26 cellular contexts compared by ENCODE assay signal in the genomic region with DNA sequence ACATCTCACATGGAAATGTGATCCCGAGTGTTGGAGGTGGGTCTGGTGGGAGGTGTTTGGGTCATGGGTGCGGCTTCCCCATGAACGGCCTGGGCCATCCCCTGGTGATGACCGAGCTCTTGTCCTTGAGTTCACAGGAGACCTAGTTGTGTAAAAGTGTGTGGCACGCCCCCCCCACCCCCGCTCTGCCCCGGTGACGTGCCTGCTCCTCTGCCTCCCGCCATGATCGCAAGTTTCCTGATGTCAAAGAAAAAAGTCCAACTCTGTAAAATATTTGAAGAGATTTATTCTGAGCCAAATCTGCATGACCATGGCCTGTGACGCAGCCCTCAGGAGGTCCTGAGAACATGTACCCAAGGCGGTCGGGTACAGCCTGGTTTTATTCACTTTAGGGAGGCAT.
"Had no signal": no experiment of that assay in that cellular context is flagged by ENCODE, and none has a peak within 500 bp of the region (broad histone marks: within the 10 kb centered on the region; RNA-seq: fewer than 3 reads in every experiment).

No MANE protein-coding gene starts in this region.

- H3K36me3 Mint-ChIP-seq: activated naive CD4-positive, alpha-beta T cell treated with anti-CD3 and anti-CD28 coated beads, Interleukin-2, amount 50 U/mL, for 24 hours; memory B cell; naive thymus-derived CD8-positive, alpha-beta T cell had no signal

- ATAC-seq: activated CD4-positive, alpha-beta T cell treated with anti-CD3 and anti-CD28 coated beads for 36 hours; activated CD8-positive, alpha-beta T cell treated with anti-CD3 and anti-CD28 coated beads, Interleukin-2, amount 10 ng/mL, durations not matched to agents 7 days and 5 days; activated naive CD8-positive, alpha-beta T cell treated with anti-CD3 and anti-CD28 coated beads, Interleukin-2, amount 50 U/mL, for 24 hours; activated T-cell treated with anti-CD3 and anti-CD28 coated beads, Interleukin-2, amount 50 U/mL, for 4 hours; left colon; naive thymus-derived CD8-positive, alpha-beta T cell; pancreas; psoas muscle had no signal

- DNase-seq: activated CD4-positive, alpha-beta T cell treated with anti-CD3 and anti-CD28 coated beads for 36 hours; activated CD4-positive, CD25-positive, alpha-beta regulatory T cell; activated CD8-positive, alpha-beta T cell treated with anti-CD3 and anti-CD28 coated beads, Interleukin-2, amount 10 ng/mL, durations not matched to agents 7 days and 5 days; activated naive CD8-positive, alpha-beta T cell treated with anti-CD3 and anti-CD28 coated beads, Interleukin-2, amount 50 U/mL, for 24 hours; activated T-cell treated with anti-CD3 and anti-CD28 coated beads, Interleukin-2, amount 50 U/mL, for 4 hours; amygdala; central memory CD4-positive, alpha-beta T cell; effector CD4-positive, alpha-beta T cell; left colon; naive thymus-derived CD8-positive, alpha-beta T cell; nucleus accumbens; pancreas; psoas muscle; spleen; stimulated activated naive CD4-positive, alpha-beta T cell; T-helper 1 cell; testis; trophoblast cell had no signal

- H3K36me3 ChIP-seq: pancreas, vagina had no signal

- H3K9me3 Mint-ChIP-seq: activated naive CD4-positive, alpha-beta T cell treated with anti-CD3 and anti-CD28 coated beads, Interleukin-2, amount 50 U/mL, for 24 hours; activated naive CD8-positive, alpha-beta T cell treated with anti-CD3 and anti-CD28 coated beads, Interleukin-2, amount 50 U/mL, for 24 hours; activated T-cell treated with anti-CD3 and anti-CD28 coated beads, Interleukin-2, amount 50 U/mL, for 4 hours; activated T-helper 2 cell treated with anti-CD3 and anti-CD28 coated beads, Interferon-gamma antibody, Interleukin-2, Interleukin-4, amounts not matched to agents 10 μg/mL and 5 μg/mL and 100 μg/mL, durations not matched to agents 14 hours and 24 hours and 36 hours; dendritic cell treated with granulocyte-macrophage colony-stimulating factor and Interleukin-4, amounts not matched to agents 40 ng/mL and 50 ng/mL, for 4 days; memory B cell; naive thymus-derived CD8-positive, alpha-beta T cell; neural crest cell; T-helper 2 cell treated with Interferon-gamma antibody and Interleukin-4, amounts not matched to agents 5 μg/mL and 100 μg/mL, for 36 hours had no signal

- H3K9me3 ChIP-seq: pancreas, psoas muscle, spleen, testis, vagina had no signal

- H3K4me3 Mint-ChIP-seq: activated CD4-positive, alpha-beta T cell treated with anti-CD3 and anti-CD28 coated beads for 36 hours; activated CD8-positive, alpha-beta T cell treated with anti-CD3 and anti-CD28 coated beads, Interleukin-2, amount 10 ng/mL, durations not matched to agents 7 days and 5 days; activated naive CD4-positive, alpha-beta T cell treated with anti-CD3 and anti-CD28 coated beads, Interleukin-2, amount 50 U/mL, for 24 hours; activated naive CD8-positive, alpha-beta T cell treated with anti-CD3 and anti-CD28 coated beads, Interleukin-2, amount 50 U/mL, for 24 hours; activated T-cell treated with anti-CD3 and anti-CD28 coated beads, Interleukin-2, amount 50 U/mL, for 4 hours; dendritic cell treated with granulocyte-macrophage colony-stimulating factor and Interleukin-4, amounts not matched to agents 40 ng/mL and 50 ng/mL, for 4 days; memory B cell; naive thymus-derived CD8-positive, alpha-beta T cell; neural crest cell; T-helper 2 cell treated with Interferon-gamma antibody and Interleukin-4, amounts not matched to agents 5 μg/mL and 100 μg/mL, for 36 hours had no signal

- H3K27ac ChIP-seq: epithelial cell of prostate, pancreas, psoas muscle, spleen, testis, vagina had no signal

- H3K4me3 ChIP-seq: pancreas, psoas muscle, spleen, testis, vagina had no signal

- H3K27me3 Mint-ChIP-seq: activated CD4-positive, alpha-beta T cell treated with anti-CD3 and anti-CD28 coated beads for 36 hours; activated naive CD4-positive, alpha-beta T cell treated with anti-CD3 and anti-CD28 coated beads, Interleukin-2, amount 50 U/mL, for 24 hours; dendritic cell treated with granulocyte-macrophage colony-stimulating factor and Interleukin-4, amounts not matched to agents 40 ng/mL and 50 ng/mL, for 4 days had no signal

- H3K4me1 Mint-ChIP-seq: activated CD4-positive, alpha-beta T cell treated with anti-CD3 and anti-CD28 coated beads for 36 hours; activated naive CD4-positive, alpha-beta T cell treated with anti-CD3 and anti-CD28 coated beads, Interleukin-2, amount 50 U/mL, for 24 hours had no signal

- H3K27me3 ChIP-seq: pancreas, spleen, testis, vagina had no signal

- H3K4me1 ChIP-seq: pancreas, psoas muscle, testis, vagina had no signal

- H3K27ac Mint-ChIP-seq: activated CD4-positive, alpha-beta T cell treated with anti-CD3 and anti-CD28 coated beads for 36 hours; activated CD8-positive, alpha-beta T cell treated with anti-CD3 and anti-CD28 coated beads, Interleukin-2, amount 10 ng/mL, durations not matched to agents 7 days and 5 days; activated naive CD4-positive, alpha-beta T cell treated with anti-CD3 and anti-CD28 coated beads, Interleukin-2, amount 50 U/mL, for 24 hours; activated naive CD8-positive, alpha-beta T cell treated with anti-CD3 and anti-CD28 coated beads, Interleukin-2, amount 50 U/mL, for 24 hours; activated T-helper 2 cell treated with anti-CD3 and anti-CD28 coated beads, Interferon-gamma antibody, Interleukin-2, Interleukin-4, amounts not matched to agents 10 μg/mL and 5 μg/mL and 100 μg/mL, durations not matched to agents 14 hours and 24 hours and 36 hours; dendritic cell treated with granulocyte-macrophage colony-stimulating factor and Interleukin-4, amounts not matched to agents 40 ng/mL and 50 ng/mL, for 4 days; memory B cell; T-helper 2 cell treated with Interferon-gamma antibody and Interleukin-4, amounts not matched to agents 5 μg/mL and 100 μg/mL, for 36 hours had no signal
